ENCODE assay signal across 20 cellular contexts in the genomic region with DNA sequence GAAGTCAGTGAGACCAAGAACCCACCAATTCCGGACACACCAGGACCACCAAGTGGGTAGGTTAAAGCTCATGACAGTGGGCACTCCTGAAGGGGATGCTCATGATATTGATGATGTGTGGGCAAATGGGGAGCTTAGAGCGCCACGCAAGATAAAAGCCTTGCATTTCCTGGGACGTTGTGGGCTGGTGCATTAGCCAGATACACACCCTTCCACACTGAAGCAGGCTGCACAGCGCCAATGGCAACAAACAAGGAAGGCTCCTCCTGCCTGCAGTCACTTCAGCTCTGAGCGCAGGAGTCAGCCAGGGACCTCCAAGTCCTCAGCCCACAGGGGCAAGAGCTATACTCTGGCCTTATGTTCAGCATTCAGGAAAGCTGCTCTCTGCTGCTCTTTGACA. TPM values are rescaled to one million over a fixed set of nuclear protein-coding genes. Genes with fewer than 3 reads are reported as not detected.
A peak's percentile ranks its signal among the peaks of the same experiment; 100 is the strongest.
DNase-seq lines count a peak whose midpoint lies in the region; ATAC-seq and TF ChIP-seq lines count a peak whose summit lies in the region.
"Had no signal": no experiment of that assay in that cellular context is flagged by ENCODE, and none has a peak within 500 bp of the region (broad histone marks: within the 10 kb centered on the region; RNA-seq: fewer than 3 reads in every experiment).

No MANE protein-coding gene starts in this region.

- H3K4me1 ChIP-seq in adrenal gland (replicated peaks in 1 of 2) = peaks cover 6 to 8% of the 10 kb centered on the region in 2 donors
- H3K4me1 ChIP-seq: A549 had no signal

- no peak for TF ChIP-seq CTCF in adrenal gland (IDR thresholded peaks at IDR 0.05)

- no peaks in the 10 kb centered on the region for H3K27me3 ChIP-seq in adrenal gland
- H3K27me3 ChIP-seq: stomach, tibial nerve had no signal

- 80 to 84% (median 81%) methylated on average over 6 of the region's 6 CpGs for WGBS in adrenal gland, 4 donors

- H3K27ac ChIP-seq in adrenal gland = peak overlapping the region in 4 of 5 donors; percentile 30 to 66 (median 58)
- H3K27ac ChIP-seq: A549, HL-60, stomach had no signal

- TF ChIP-seq POLR2A in adrenal gland (IDR thresholded peaks at IDR 0.05) = no peak

- H3K36me3 ChIP-seq in adrenal gland (replicated peaks in 1 of 2) = peaks cover 0 to 16% of the 10 kb centered on the region in 2 donors

- H3K4me3 ChIP-seq in adrenal gland = peak overlapping the region in 1 of 4 donors; percentile 2
- H3K4me3 ChIP-seq: A549, GM23248, lung, stomach, tibial nerve had no signal

- H3K9me3 ChIP-seq in adrenal gland (replicated peaks in 1 of 3) = no peaks in the 10 kb centered on the region
- H3K9me3 ChIP-seq: A549, stomach, tibial nerve had no signal

- intact Hi-C loops in cardiac septum (cut with DNase I) = loop anchor here (2.0 to 5.0 kb wide), 4 partner anchors 51 to 342 kb away; no protein-coding TSS in a partner anchor
- intact Hi-C loops in left cardiac atrium (cut with DNase I) = loop anchor here in 1 of 2 donors (10.0 kb wide), 2 partner anchors 254 to 314 kb away; no protein-coding TSS in a partner anchor
- intact Hi-C loops in adrenal gland (cut with DNase I) = loop anchor here in 1 of 2 donors (5.0 kb wide), 1 partner anchor 256 kb away; no protein-coding TSS in a partner anchor
- intact Hi-C loops in left ventricle myocardium superior (cut with micrococcal nuclease) = loop anchor here (5.0 kb wide), 1 partner anchor 341 kb away; no protein-coding TSS in a partner anchor

- peak; percentile 54 for DNase-seq in cardiac septum (ENCODE audit: low spot score)
- DNase-seq in left cardiac atrium = no peak
- DNase-seq in adrenal gland = peak in 2 of 7 donors; percentile 10 to 14
- no peak for DNase-seq in left ventricle myocardium superior
- DNase-seq in activated CD8-positive, alpha-beta memory T cell treated with anti-CD3 and anti-CD28 coated beads for 24 hours = no peak
- no peak for DNase-seq in DMS53 (lab: John Stamatoyannopoulos, UW)
- DNase-seq: activated CD4-positive, alpha-beta memory T cell treated with anti-CD3 and anti-CD28 coated beads, Interleukin-2, amount 10 ng/mL, durations not matched to agents 7 days and 5 days; activated naive CD4-positive, alpha-beta T cell treated with Interleukin-2 at 50 U/mL for 16 hours; central memory CD4-positive, alpha-beta T cell; NCI-H1436 treated with DMSO at 0.1 percent for 48 hours; stimulated activated CD4-positive, alpha-beta T cell treated with anti-CD3 and anti-CD28 coated beads, Interleukin-4, amount 100 ng/mL, for 24 hours; stomach had no signal

- ATAC-seq in left cardiac atrium = no peak
- peak; percentile 28 for ATAC-seq in left ventricle myocardium superior
- no peak for ATAC-seq in GM21529 (IDR thresholded peaks at IDR 0.05; ENCODE audit: unreplicated experiment)
- no peak for ATAC-seq in HG02759 (IDR thresholded peaks at IDR 0.05; ENCODE audit: unreplicated experiment)
- ATAC-seq: activated CD4-positive, CD25-positive, alpha-beta regulatory T cell treated with anti-CD3 and anti-CD28 coated beads, Interleukin-2, amount 50 U/mL, for 24 hours had no signal

RNA-seq across cellular contexts. Expression of a gene that starts 20.6 kb away (rescaled TPM):
- total RNA-seq in cardiac septum (8.7 TPM), left cardiac atrium (10 to 100 TPM; 10.9 to 12.8 TPM), adrenal gland (10 to 100 TPM; 19.7 to 42.3 (median 25.8) TPM), left ventricle myocardium superior (7.9 TPM)
- 10 to 100 TPM; 19.3 to 38.7 (median 20.4) TPM for polyA plus RNA-seq in adrenal gland

RNA-seq across cellular contexts. Expression of a gene that starts 27.7 kb away (rescaled TPM):
- 1.2 TPM for total RNA-seq in cardiac septum
- total RNA-seq in left cardiac atrium = 1 to 10 TPM; 6.0 to 8.9 TPM
- 100 to 1,000 TPM in 7 of 8 donors, 10 to 100 TPM in 1; 85.3 to 389 (median 177) TPM for total RNA-seq in adrenal gland
- 100 to 1,000 TPM in 1 of 3 donors, 10 to 100 TPM in 2; 73.4 to 274 (median 75.9) TPM for polyA plus RNA-seq in adrenal gland
- 3.5 TPM for total RNA-seq in left ventricle myocardium superior

Comparison
In these comparisons a context has a peak if more than half of its experiments do, and no peak if none do; other contexts are left out.
1. RNA of a gene that starts 27.7 kb away (total RNA-seq): 85.3 to 389 TPM in adrenal gland; 6.0 to 8.9 TPM in left cardiac atrium, 3.5 TPM in left ventricle myocardium superior (single experiment) and 1.2 TPM in cardiac septum (single experiment); every median in the first group is over 4 times any median in the second.